Comparison of ENCODE assay signal across 22 cellular contexts in the genomic region with DNA sequence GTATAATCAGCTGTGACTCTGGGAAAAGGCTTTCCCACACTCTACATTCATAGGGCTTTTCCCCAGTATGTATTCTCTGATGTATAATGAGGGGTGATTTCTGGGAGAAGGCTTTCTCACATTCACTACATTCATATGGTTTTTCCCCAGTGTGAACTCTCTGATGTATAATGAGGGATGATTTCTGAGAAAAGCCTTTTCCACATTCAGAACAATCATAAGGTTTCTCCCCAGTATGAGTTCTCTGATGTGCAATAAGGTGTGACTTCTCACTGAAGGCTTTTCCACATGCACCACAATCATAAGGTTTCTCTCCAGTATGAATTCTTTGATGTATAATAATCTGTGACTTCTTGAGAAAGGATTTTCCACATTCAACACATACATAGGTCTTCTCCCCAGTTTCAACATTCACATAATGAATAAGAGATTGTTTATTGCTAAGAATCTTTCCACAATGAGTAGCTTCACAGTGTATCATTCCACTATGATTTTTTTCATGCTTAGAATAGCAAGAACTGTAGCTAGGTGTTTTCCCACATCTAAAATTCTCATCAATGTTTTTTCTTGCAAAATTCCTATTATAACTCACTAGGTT.
"Had no signal": no experiment of that assay in that cellular context is flagged by ENCODE, and none has a peak within 500 bp of the region (broad histone marks: within the 10 kb centered on the region; RNA-seq: fewer than 3 reads in every experiment).

No MANE protein-coding gene starts in this region.

- FAIRE-seq: endothelial cell of umbilical vein, frontal cortex had no signal

- DNase-seq: activated B cell treated with CpG ODN at 0.5 μM for 24 hours; activated CD4-positive, alpha-beta T cell treated with anti-CD3 and anti-CD28 coated beads for 36 hours; activated CD4-positive, alpha-beta T cell treated with anti-CD3 and anti-CD28 coated beads, Interleukin-2, amount 50 U/mL, for 4 hours; activated CD8-positive, alpha-beta memory T cell treated with anti-CD3 and anti-CD28 coated beads for 24 hours; activated CD8-positive, alpha-beta memory T cell treated with anti-CD3 and anti-CD28 coated beads, Interleukin-2, amount 50 U/mL, for 4 hours; activated naive CD4-positive, alpha-beta T cell; activated T-cell treated with anti-CD3 and anti-CD28 coated beads, Interleukin-2, amount 50 U/mL, for 24 hours; body of pancreas; dorsolateral prefrontal cortex; effector memory CD8-positive, alpha-beta T cell; hippocampal formation; left ventricle myocardium inferior; ovary; stimulated activated CD4-positive, alpha-beta T cell treated with anti-CD3 and anti-CD28 coated beads, Interleukin-12 subunit alpha, Interleukin-12 subunit beta, amount 100 ng/mL, for 4 hours; T-helper 9 cell; uterus had no signal

- H3K27ac ChIP-seq: body of pancreas, dorsolateral prefrontal cortex, left ventricle myocardium inferior, neutrophil, ovary, prostate gland, right atrium auricular region, tibial nerve, uterus had no signal

- H3K4me3 ChIP-seq: body of pancreas, dorsolateral prefrontal cortex, left ventricle myocardium inferior, ovary, prostate gland, right atrium auricular region, tibial nerve, uterus had no signal
